Comparison of ENCODE assay signal across 8 cellular contexts in genomic region chr11:105609832-105610781, GRCh38. TPM values are rescaled to one million over a fixed set of nuclear protein-coding genes. Genes with fewer than 3 reads are reported as not detected.
DNase-seq lines count a peak whose midpoint lies in the region; ATAC-seq and TF ChIP-seq lines count a peak whose summit lies in the region.

Gene GRIA4, plus strand, starts transcription at chr11:105610073. Its CDS starts 925 bp downstream, at chr11:105610998.

- peak; percentile 36 for ATAC-seq in activated CD8-positive, alpha-beta T cell treated with anti-CD3 and anti-CD28 coated beads, Interleukin-2, amount 10 ng/mL, durations not matched to agents 7 days and 5 days
- ATAC-seq in GM18505 (IDR thresholded peaks at IDR 0.05; ENCODE audit: unreplicated experiment) = no peak

- H3K9me3 ChIP-seq in HUES6 (ENCODE audit: control insufficient read depth, insufficient read depth, low read depth, low read length) = no peaks in the 10 kb centered on the region
- peaks cover 3% of the 10 kb centered on the region for H3K9me3 ChIP-seq in neuron (ENCODE audit: low read length)

- peak; percentile 5; the same call in 1 of the 2 replicates for TF ChIP-seq CTCF in AG09319 (IDR thresholded peaks at IDR 0.05; ENCODE audit: low read depth, low read length)

- no peak within 1 kb of the TSS for H3K27ac ChIP-seq in HUES6 (ENCODE audit: low read depth, low read length)

- H3K4me3 ChIP-seq in HUES6 (ENCODE audit: low read depth, low read length) (peak within 1 kb of the TSS; percentile 92), neuron (ENCODE audit: low read length) (peak within 1 kb of the TSS; percentile 57)

- peaks cover 37% of the 10 kb centered on the region for H3K27me3 Mint-ChIP-seq in activated CD8-positive, alpha-beta T cell treated with anti-CD3 and anti-CD28 coated beads, Interleukin-2, amount 10 ng/mL, durations not matched to agents 7 days and 5 days (ENCODE audit: low read depth)

- TF ChIP-seq POLR2A in GM18505 (IDR thresholded peaks at IDR 0.05; ENCODE audit: borderline replicate concordance, extremely low read depth, insufficient read depth, insufficient read length) = no peak

- H3K4me1 ChIP-seq in HUES6 (ENCODE audit: control insufficient read depth, insufficient read depth, low read length) (peaks cover 29% of the 10 kb centered on the region), neuron (ENCODE audit: insufficient read depth, low read length) (peaks cover 34% of the 10 kb centered on the region)

- no peaks in the 10 kb centered on the region for H3K9me3 Mint-ChIP-seq in activated CD8-positive, alpha-beta T cell treated with anti-CD3 and anti-CD28 coated beads, Interleukin-2, amount 10 ng/mL, durations not matched to agents 7 days and 5 days (ENCODE audit: insufficient read depth)

- H3K36me3 ChIP-seq in HUES6 (ENCODE audit: control insufficient read depth, insufficient read depth, low read length) (no peaks in the 10 kb centered on the region), neuron (ENCODE audit: insufficient read depth, low read length) (no peaks in the 10 kb centered on the region)

- POLR2A ChIA-PET in activated CD8-positive, alpha-beta T cell treated with anti-CD3 and anti-CD28 coated beads, Interleukin-2, amount 10 ng/mL, durations not matched to agents 7 days and 5 days (lab: Charles Lee) = no interaction called here

- H3K4me1 Mint-ChIP-seq in activated CD8-positive, alpha-beta T cell treated with anti-CD3 and anti-CD28 coated beads, Interleukin-2, amount 10 ng/mL, durations not matched to agents 7 days and 5 days (ENCODE audit: low read depth) = peaks cover 4% of the 10 kb centered on the region

- no peak within 1 kb of the TSS for H3K9ac ChIP-seq in HUES6 (ENCODE audit: low read length)

- H3K4me3 Mint-ChIP-seq in activated CD8-positive, alpha-beta T cell treated with anti-CD3 and anti-CD28 coated beads, Interleukin-2, amount 10 ng/mL, durations not matched to agents 7 days and 5 days = peak within 1 kb of the TSS; percentile 9

- no peak within 1 kb of the TSS for H3K27ac Mint-ChIP-seq in activated CD8-positive, alpha-beta T cell treated with anti-CD3 and anti-CD28 coated beads, Interleukin-2, amount 10 ng/mL, durations not matched to agents 7 days and 5 days

- H3K36me3 Mint-ChIP-seq in activated CD8-positive, alpha-beta T cell treated with anti-CD3 and anti-CD28 coated beads, Interleukin-2, amount 10 ng/mL, durations not matched to agents 7 days and 5 days (ENCODE audit: low read depth) = no peaks in the 10 kb centered on the region

- no peak for DNase-seq in AG09319 (ENCODE audit: extremely low read depth, low read depth)
- DNase-seq in activated CD8-positive, alpha-beta T cell treated with anti-CD3 and anti-CD28 coated beads, Interleukin-2, amount 10 ng/mL, durations not matched to agents 7 days and 5 days = no peak
- DNase-seq in foreskin melanocyte = peak; percentile 26
- DNase-seq in NCI-H2171 (lab: John Stamatoyannopoulos, UW) = no peak
- DNase-seq in DMS114 treated with DMSO at 0.1 percent for 48 hours (lab: John Stamatoyannopoulos, UW; ENCODE audit: unreplicated experiment) = no peak

- peak within 1 kb of the TSS; percentile 80 for H2AFZ ChIP-seq in neuron (ENCODE audit: low read depth, low read length)

- peaks cover 52% of the 10 kb centered on the region for H3K27me3 ChIP-seq in HUES6 (ENCODE audit: control insufficient read depth, insufficient read depth, low read length)
- H3K27me3 ChIP-seq in neuron (ENCODE audit: insufficient read depth, low read length) = no peaks in the 10 kb centered on the region

- CTCF ChIA-PET in activated CD8-positive, alpha-beta T cell treated with anti-CD3 and anti-CD28 coated beads, Interleukin-2, amount 10 ng/mL, durations not matched to agents 7 days and 5 days (lab: Charles Lee) = no interaction called here

RNA-seq across cellular contexts. Expression of gene GRIA4, which starts in this region (rescaled TPM):
- not detected for total RNA-seq in activated CD8-positive, alpha-beta T cell treated with anti-CD3 and anti-CD28 coated beads, Interleukin-2, amount 10 ng/mL, durations not matched to agents 7 days and 5 days

Comparison
In these comparisons a context has a peak if more than half of its experiments do, and no peak if none do; other contexts are left out.
1. Peak in ATAC-seq in activated CD8-positive, alpha-beta T cell treated with anti-CD3 and anti-CD28 coated beads, Interleukin-2, amount 10 ng/mL, durations not matched to agents 7 days and 5 days; RNA of the gene not detected or under 1 TPM.